ENCODE assay signal across 28 cellular contexts in genomic region chr11:18081551-18081950, GRCh38. TPM values are rescaled to one million over a fixed set of nuclear protein-coding genes. Genes with fewer than 3 reads are reported as not detected.
A peak's percentile ranks its signal among the peaks of the same experiment; 100 is the strongest.
DNase-seq lines count a peak whose midpoint lies in the region; ATAC-seq and TF ChIP-seq lines count a peak whose summit lies in the region.
"Had no signal": no experiment of that assay in that cellular context is flagged by ENCODE, and none has a peak within 500 bp of the region (broad histone marks: within the 10 kb centered on the region; RNA-seq: fewer than 3 reads in every experiment).

No MANE protein-coding gene starts in this region.

- POLR2A ChIA-PET in T-cell (lab: Charles Lee) = no interaction called here

- H3K27me3 Mint-ChIP-seq in activated naive CD4-positive, alpha-beta T cell treated with anti-CD3 and anti-CD28 coated beads, Interleukin-2, amount 50 U/mL, for 24 hours = no peaks in the 10 kb centered on the region
- H3K27me3 Mint-ChIP-seq in T-cell (no peaks in the 10 kb centered on the region), nephron progenitor cell (ENCODE audit: low read depth, poor library complexity) (no peaks in the 10 kb centered on the region)

- CTCF ChIA-PET in T-cell (lab: Charles Lee) = no interaction called here

- H3K27ac Mint-ChIP-seq in activated naive CD4-positive, alpha-beta T cell treated with anti-CD3 and anti-CD28 coated beads, Interleukin-2, amount 50 U/mL, for 24 hours = peak overlapping the region; percentile 42
- peak overlapping the region; percentile 10 to 44 for H3K27ac Mint-ChIP-seq in T-cell
- peak overlapping the region; percentile 34 for H3K27ac Mint-ChIP-seq in nephron progenitor cell

- H3K4me3 Mint-ChIP-seq in activated naive CD4-positive, alpha-beta T cell treated with anti-CD3 and anti-CD28 coated beads, Interleukin-2, amount 50 U/mL, for 24 hours = no peak overlapping the region
- H3K4me3 Mint-ChIP-seq in T-cell (no peak overlapping the region), nephron progenitor cell (no peak overlapping the region)
- H3K4me3 Mint-ChIP-seq: neural crest cell had no signal

- no peak for ATAC-seq in T-cell (replicated peaks in 1 of 4)
- ATAC-seq: gastroesophageal sphincter, HCT116, left cardiac atrium had no signal

- no peaks in the 10 kb centered on the region for H3K9me3 Mint-ChIP-seq in activated naive CD4-positive, alpha-beta T cell treated with anti-CD3 and anti-CD28 coated beads, Interleukin-2, amount 50 U/mL, for 24 hours
- H3K9me3 Mint-ChIP-seq in T-cell (no peaks in the 10 kb centered on the region), nephron progenitor cell (no peaks in the 10 kb centered on the region)
- H3K9me3 Mint-ChIP-seq: neural crest cell had no signal

- H3K4me1 Mint-ChIP-seq in activated naive CD4-positive, alpha-beta T cell treated with anti-CD3 and anti-CD28 coated beads, Interleukin-2, amount 50 U/mL, for 24 hours = peaks cover 5% of the 10 kb centered on the region
- no peaks in the 10 kb centered on the region for H3K4me1 Mint-ChIP-seq in T-cell
- no peaks in the 10 kb centered on the region for H3K4me1 Mint-ChIP-seq in nephron progenitor cell
- H3K4me1 Mint-ChIP-seq: neural crest cell had no signal

- DNase-seq in NCI-H2029 treated with DMSO at 0.1 percent for 48 hours (lab: John Stamatoyannopoulos, UW) = peak; percentile 20
- DNase-seq in NCI-H2029 (lab: John Stamatoyannopoulos, UW) = no peak
- DNase-seq in activated naive CD4-positive, alpha-beta T cell treated with Interleukin-2 at 50 U/mL for 16 hours = no peak
- no peak for DNase-seq in T-cell
- DNase-seq in nephron progenitor cell = no peak
- DNase-seq in activated CD4-positive, CD25-positive, alpha-beta regulatory T cell treated with anti-CD3 and anti-CD28 coated beads, Interleukin-2, amount 50 U/mL, for 72 hours = no peak
- no peak for DNase-seq in stimulated activated naive CD4-positive, alpha-beta T cell treated with Interleukin-2 at 50 U/mL for 16 hours (lab: John Stamatoyannopoulos, UW)
- DNase-seq: activated CD4-positive, alpha-beta T cell treated with anti-CD3 and anti-CD28 coated beads, Interleukin-2, amount 50 U/mL, for 1 hour; AML-193; cerebellar nuclear complex; hippocampal formation; KG1; left cardiac atrium; MG63; NCI-H2081 treated with DMSO at 0.1 percent for 48 hours; Right ventricle myocardium superior; stimulated activated CD4-positive, alpha-beta T cell treated with anti-CD3 and anti-CD28 coated beads, Interleukin-1b, Interleukin-23, amount 100 ng/mL, for 48 hours; stimulated activated CD8-positive, alpha-beta memory T cell treated with anti-CD3 and anti-CD28 coated beads, Interleukin-4, amount 100 ng/mL, for 48 hours; T1000; trophoblast cell had no signal

- H3K36me3 Mint-ChIP-seq in activated naive CD4-positive, alpha-beta T cell treated with anti-CD3 and anti-CD28 coated beads, Interleukin-2, amount 50 U/mL, for 24 hours = peaks cover 17% of the 10 kb centered on the region
- peaks cover 34% of the 10 kb centered on the region for H3K36me3 Mint-ChIP-seq in T-cell
- H3K36me3 Mint-ChIP-seq in nephron progenitor cell (ENCODE audit: low read depth) = peaks cover 65% of the 10 kb centered on the region

- TF ChIP-seq CTCF in nephron progenitor cell (IDR thresholded peaks at IDR 0.05) = no peak

RNA-seq across cellular contexts. Expression of gene SAAL1, which starts 24.3 kb away (rescaled TPM):
- 10 to 100 TPM; 17.2 to 22.5 (median 18.8) TPM for total RNA-seq in T-cell

RNA-seq across cellular contexts. Expression of gene TPH1, which starts 35.5 kb away (rescaled TPM):
- total RNA-seq in T-cell = 1 to 10 TPM in 3 of 5 donors, under 1 TPM in 2; 0.38 to 1.3 (median 1.1) TPM
- total RNA-seq: lung microvascular endothelial cell had no signal

RNA-seq across cellular contexts. Expression of gene MRGPRX3, which starts 50.8 kb away (rescaled TPM):
- not detected for total RNA-seq in T-cell
- total RNA-seq: fibroblast of lung, left cardiac atrium, Right ventricle myocardium superior, smooth muscle cell, subcutaneous adipose tissue had no signal
